ENCODE assay signal across 9 cellular contexts in the genomic region with DNA sequence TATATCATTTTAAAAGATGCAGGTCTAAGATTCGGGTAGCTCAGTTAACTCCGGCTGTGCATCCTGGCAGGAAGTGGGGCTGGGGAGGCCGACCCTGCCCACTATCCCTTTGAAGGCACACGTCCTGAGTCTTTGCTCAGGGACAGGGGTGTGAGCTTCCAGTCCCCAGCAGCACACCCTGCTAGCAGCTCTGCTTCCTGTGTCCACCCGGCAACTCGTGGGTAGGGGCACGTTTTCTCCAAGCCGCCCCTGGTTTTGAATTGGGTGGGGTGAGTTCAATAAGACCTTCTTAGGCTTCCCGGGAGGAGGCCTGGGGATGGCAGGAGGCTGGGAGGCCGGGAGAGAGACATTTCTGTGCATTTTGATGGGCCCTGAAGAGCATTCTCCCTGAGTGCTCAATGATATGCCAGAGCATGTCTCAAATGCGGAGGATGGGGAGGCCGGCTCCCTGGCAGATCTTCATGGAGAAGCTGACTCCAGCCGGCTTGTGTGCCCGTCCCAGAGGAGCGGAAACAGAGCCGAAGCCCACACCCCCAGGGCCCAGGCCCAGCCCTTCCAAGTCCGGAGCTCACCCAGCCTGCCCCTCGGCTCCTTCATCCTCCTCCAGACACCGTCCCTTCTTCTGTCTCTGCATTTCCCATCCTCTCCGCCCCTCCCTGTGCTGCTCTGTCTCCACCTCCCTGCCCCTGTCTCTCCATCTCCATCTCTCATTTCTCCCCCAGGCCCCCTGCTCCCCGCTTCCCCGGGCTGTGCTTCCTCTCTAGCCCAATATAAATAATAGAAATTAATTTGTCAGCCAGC. TPM values are rescaled to one million over a fixed set of nuclear protein-coding genes. Genes with fewer than 3 reads are reported as not detected.
DNase-seq lines count a peak whose midpoint lies in the region; ATAC-seq and TF ChIP-seq lines count a peak whose summit lies in the region.
"Had no signal": no experiment of that assay in that cellular context is flagged by ENCODE, and none has a peak within 500 bp of the region (broad histone marks: within the 10 kb centered on the region; RNA-seq: fewer than 3 reads in every experiment).

No MANE protein-coding gene starts in this region.

- no peak overlapping the region for H3K9ac ChIP-seq in iPS-15b (ENCODE audit: low read depth, low read length)

- peaks cover 20% of the 10 kb centered on the region for H3K4me1 Mint-ChIP-seq in CD8-positive, alpha-beta T cell (ENCODE audit: low read depth)

- H3K4me3 Mint-ChIP-seq in CD8-positive, alpha-beta T cell: peak overlapping the region; percentile 80

- H3K9me3 ChIP-seq in CD8-positive, alpha-beta T cell (ENCODE audit: low read length): no peaks in the 10 kb centered on the region
- no peaks in the 10 kb centered on the region for H3K9me3 ChIP-seq in iPS-15b (ENCODE audit: control insufficient read depth, insufficient read depth, low read length)
- no peaks in the 10 kb centered on the region for H3K9me3 ChIP-seq in gastrocnemius medialis
- H3K9me3 ChIP-seq in SJCRH30 (replicated peaks): no peaks in the 10 kb centered on the region

- ATAC-seq in CD8-positive, alpha-beta T cell: peak; percentile 23
- peak in 1 of 2 donors; percentile 7 for ATAC-seq in gastrocnemius medialis
- no peak for ATAC-seq in GM18498 (IDR thresholded peaks at IDR 0.05; ENCODE audit: unreplicated experiment)

- peak overlapping the region; percentile 50 for H3K4me3 ChIP-seq in CD8-positive, alpha-beta T cell (ENCODE audit: low read depth, low read length)
- H3K4me3 ChIP-seq in astrocyte of the spinal cord (ENCODE audit: low read depth, low read length) (peak overlapping the region; percentile 32), iPS-15b (ENCODE audit: low read depth, low read length) (peak overlapping the region; percentile 65), gastrocnemius medialis (peak overlapping the region; percentile 50 to 72 (median 56)), SJCRH30 (no peak overlapping the region)

- no peaks in the 10 kb centered on the region for H3K36me3 Mint-ChIP-seq in CD8-positive, alpha-beta T cell

- peaks cover 13% of the 10 kb centered on the region for H3K4me1 ChIP-seq in CD8-positive, alpha-beta T cell (ENCODE audit: insufficient read depth, low read length)
- H3K4me1 ChIP-seq in iPS-15b (ENCODE audit: control insufficient read depth, insufficient read depth, low read length) (peaks cover 27% of the 10 kb centered on the region), gastrocnemius medialis (peaks cover 7 to 13% of the 10 kb centered on the region in 2 donors), SJCRH30 (peaks cover 19% of the 10 kb centered on the region)

- in situ Hi-C loops in astrocyte of the spinal cord (cut with HindIII; ENCODE audit: low sequenced_read_pairs) (no loop called here), gastrocnemius medialis (cut with MboI; ENCODE audit: low sequenced_read_pairs in 4 of 4) (loop anchor here in 2 of 4 donors (10.0 to 25.0 kb wide), 2 partner anchors 232 to 704 kb away; no protein-coding TSS in a partner anchor)

- no peaks in the 10 kb centered on the region for H3K27me3 ChIP-seq in CD8-positive, alpha-beta T cell (ENCODE audit: insufficient read depth, low read length)
- H3K27me3 ChIP-seq in iPS-15b (ENCODE audit: control insufficient read depth, insufficient read depth, low read length) (peaks cover 37% of the 10 kb centered on the region), gastrocnemius medialis (no peaks in the 10 kb centered on the region), SJCRH30 (no peaks in the 10 kb centered on the region)

- no peak for TF ChIP-seq CTCF in CD8-positive, alpha-beta T cell (IDR thresholded peaks at IDR 0.05)
- TF ChIP-seq CTCF in astrocyte of the spinal cord (IDR thresholded peaks at IDR 0.05; ENCODE audit: low read depth, low read length) (no peak), gastrocnemius medialis (IDR thresholded peaks at IDR 0.05 in 4 of 5, conservative IDR thresholded peaks at IDR 0.05 in 1 of 5) (no peak)

- peaks cover 33% of the 10 kb centered on the region for H3K27me3 Mint-ChIP-seq in CD8-positive, alpha-beta T cell (ENCODE audit: low read depth)

- H3K36me3 ChIP-seq in CD8-positive, alpha-beta T cell (ENCODE audit: insufficient read depth, low read length): no peaks in the 10 kb centered on the region
- H3K36me3 ChIP-seq in iPS-15b (ENCODE audit: control insufficient read depth, insufficient read depth, low read length) (no peaks in the 10 kb centered on the region), gastrocnemius medialis (no peaks in the 10 kb centered on the region), SJCRH30 (no peaks in the 10 kb centered on the region)

- POLR2A ChIA-PET in CD8-positive, alpha-beta T cell (lab: Charles Lee): interaction anchor here (0.6 to 1.3 kb wide), 3 partner anchors 35 to 334 kb away, joined by 4 to 5 read pairs (median 5); no protein-coding TSS in a partner anchor

- TF ChIP-seq POLR2A in gastrocnemius medialis (IDR thresholded peaks at IDR 0.05): no peak

- no peaks in the 10 kb centered on the region for H3K9me3 Mint-ChIP-seq in CD8-positive, alpha-beta T cell

- H3K27ac ChIP-seq in CD8-positive, alpha-beta T cell (ENCODE audit: low read depth, low read length): no peak overlapping the region
- H3K27ac ChIP-seq in gastrocnemius medialis: no peak overlapping the region
- H3K27ac ChIP-seq in SJCRH30: no peak overlapping the region
- H3K27ac ChIP-seq: HL-60 had no signal

- intact Hi-C loops in CD8-positive, alpha-beta T cell (cut with DNase I, micrococcal nuclease): no loop called here
- intact Hi-C loops in gastrocnemius medialis (cut with DNase I; ENCODE audit: low total_unique reads): no loop called here

- CTCF ChIA-PET in CD8-positive, alpha-beta T cell (lab: Charles Lee): interaction anchor here (0.6 to 1.5 kb wide), 3 partner anchors 78 to 711 kb away, joined by 3 read pairs; no protein-coding TSS in a partner anchor

- H3K27ac Mint-ChIP-seq in CD8-positive, alpha-beta T cell: no peak overlapping the region

- DNase-seq in CD8-positive, alpha-beta T cell: peak in 1 of 7 experiments; percentile 6
- DNase-seq in NCI-H1092 treated with DMSO at 0.1 percent for 48 hours (lab: John Stamatoyannopoulos, UW): peak; percentile 71
- DNase-seq in astrocyte of the spinal cord (ENCODE audit: low read depth, low spot score): peak; percentile 20
- no peak for DNase-seq in gastrocnemius medialis
- DNase-seq in SKM-1 treated with dmso at 0.1 percent for 144 hours (lab: John Stamatoyannopoulos, UW; ENCODE audit: unreplicated experiment): no peak
- no peak for DNase-seq in SJCRH30

RNA-seq across cellular contexts. Expression of a gene that starts 36.3 kb away (rescaled TPM):
- 10 to 100 TPM; 28.4 to 29.9 TPM for total RNA-seq in CD8-positive, alpha-beta T cell
- total RNA-seq in gastrocnemius medialis: 10 to 100 TPM; 45.0 to 55.2 (median 49.5) TPM
- 26.2 and 28.7 TPM in 2 replicates for total RNA-seq in SJCRH30 (2014; rRNA removed; shearing (Covaris generic))

Comparison
In these comparisons a context has a peak if more than half of its experiments do, and no peak if none do; other contexts are left out.
1. DNase-seq: peak in NCI-H1092 treated with DMSO at 0.1 percent for 48 hours (single experiment) and astrocyte of the spinal cord (single experiment); none in gastrocnemius medialis (0 of 2), SKM-1 treated with dmso at 0.1 percent for 144 hours (single experiment) and SJCRH30 (0 of 2).